Comparison of ENCODE assay signal across 17 cellular contexts in genomic region chr3:22714758-22715157, GRCh38.
"Had no signal": no experiment of that assay in that cellular context is flagged by ENCODE, and none has a peak within 500 bp of the region (broad histone marks: within the 10 kb centered on the region; RNA-seq: fewer than 3 reads in every experiment).

No MANE protein-coding gene starts in this region.

- DNase-seq: activated CD4-positive, alpha-beta T cell treated with anti-CD3 and anti-CD28 coated beads, Interleukin-2, amount 10 ng/mL, durations not matched to agents 24 days and 14 days; activated CD8-positive, alpha-beta memory T cell treated with anti-CD3 and anti-CD28 coated beads, Interleukin-2, amount 10 ng/mL, durations not matched to agents 7 days and 5 days; activated CD8-positive, alpha-beta T cell treated with anti-CD3 and anti-CD28 coated beads for 36 hours; activated gamma-delta T cell treated with Interleukin-2 at 50 U/mL for 16 hours; colonic mucosa; endodermal cell; esophagus squamous epithelium; gastrocnemius medialis; hippocampal formation; left ventricle myocardium superior; mammary epithelial cell; naive thymus-derived CD8-positive, alpha-beta T cell; stimulated activated CD4-positive, alpha-beta T cell treated with anti-CD3 and anti-CD28 coated beads, Interleukin-2, amount 100 ng/mL, for 48 hours; stimulated activated CD8-positive, alpha-beta memory T cell treated with anti-CD3 and anti-CD28 coated beads, Interleukin-4, amount 100 ng/mL, for 48 hours; stimulated activated naive B cell treated with anti-CD40 and anti-IgM and Interleukin-4, amounts not matched to agents 10 μg/mL and 1 μg/mL and 100 μg/mL, for 72 hours; transverse colon had no signal

- H3K4me1 ChIP-seq: breast epithelium, colonic mucosa, esophagus squamous epithelium, gastrocnemius medialis, transverse colon had no signal

- H3K4me3 ChIP-seq: breast epithelium, colonic mucosa, esophagus squamous epithelium, gastrocnemius medialis, transverse colon had no signal

- H3K9me3 ChIP-seq: colonic mucosa, esophagus squamous epithelium, gastrocnemius medialis, transverse colon had no signal

- H3K36me3 ChIP-seq: breast epithelium, colonic mucosa, esophagus squamous epithelium, gastrocnemius medialis, transverse colon had no signal

- H3K27me3 ChIP-seq: breast epithelium, colonic mucosa, esophagus squamous epithelium, gastrocnemius medialis, transverse colon had no signal

- H3K27ac ChIP-seq: breast epithelium, colonic mucosa, esophagus squamous epithelium, gastrocnemius medialis, transverse colon had no signal
